ENCODE assay signal across 22 cellular contexts in the genomic region with DNA sequence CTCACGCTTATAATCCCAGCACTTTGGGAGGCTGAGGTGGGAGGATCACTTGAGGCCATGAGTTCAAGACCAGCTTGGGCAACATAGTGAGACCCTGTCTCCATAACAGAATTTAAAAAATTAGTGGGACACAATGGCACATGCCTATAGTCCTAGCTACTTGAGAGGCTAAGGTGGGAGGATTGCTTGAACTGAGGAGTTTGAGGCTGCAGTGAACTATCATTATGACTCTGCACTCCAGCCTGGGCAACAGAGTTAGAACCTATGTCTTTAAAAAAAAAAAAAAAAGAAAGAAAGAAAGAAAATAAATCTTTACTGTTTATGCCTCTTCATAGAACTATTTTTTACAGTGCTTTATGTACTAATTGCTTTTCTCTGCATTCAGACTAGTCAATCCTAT.
"Had no signal": no experiment of that assay in that cellular context is flagged by ENCODE, and none has a peak within 500 bp of the region (broad histone marks: within the 10 kb centered on the region; RNA-seq: fewer than 3 reads in every experiment).

No MANE protein-coding gene starts in this region.

- H3K27me3 Mint-ChIP-seq: naive thymus-derived CD4-positive, alpha-beta T cell had no signal

- H3K9me3 ChIP-seq: adrenal gland, body of pancreas, esophagus muscularis mucosa, heart right ventricle, SK-N-SH, thoracic aorta had no signal

- H3K9me3 Mint-ChIP-seq: activated naive CD4-positive, alpha-beta T cell treated with anti-CD3 and anti-CD28 coated beads, Interleukin-2, amount 50 U/mL, for 72 hours; naive thymus-derived CD4-positive, alpha-beta T cell; neural progenitor cell had no signal

- H3K27me3 ChIP-seq: adrenal gland, body of pancreas, esophagus muscularis mucosa, heart right ventricle, neural progenitor cell had no signal

- H2AFZ ChIP-seq: neural progenitor cell had no signal

- H3K27ac ChIP-seq: adrenal gland, body of pancreas, esophagus muscularis mucosa, neural progenitor cell, thoracic aorta had no signal

- FAIRE-seq: colon, urothelium cell line had no signal

- H3K36me3 ChIP-seq: adrenal gland, neural progenitor cell, thoracic aorta had no signal

- H3K9ac ChIP-seq: neural progenitor cell, SK-N-SH had no signal

- ATAC-seq: body of pancreas, heart right ventricle, right cardiac atrium had no signal

- H3K4me3 Mint-ChIP-seq: mesothelial cell of epicardium, neural progenitor cell had no signal

- H3K4me2 ChIP-seq: neural progenitor cell, SK-N-SH had no signal

- H3K27ac Mint-ChIP-seq: mesothelial cell of epicardium, neural progenitor cell had no signal

- H3K4me1 ChIP-seq: adrenal gland, neural progenitor cell had no signal

- DNase-seq: activated CD4-positive, CD25-positive, alpha-beta regulatory T cell treated with anti-CD3 and anti-CD28 coated beads, Interleukin-2, amount 50 U/mL, for 72 hours; activated gamma-delta T cell treated with Interleukin-2 at 50 U/mL for 16 hours; adrenal gland; aorta; body of pancreas; dermis blood vessel endothelial cell; effector CD4-positive, alpha-beta T cell; foreskin melanocyte; heart right ventricle; naive thymus-derived CD4-positive, alpha-beta T cell; posterior cingulate gyrus; right cardiac atrium; SK-N-SH; SW 1271; trophoblast cell had no signal

- H3K4me3 ChIP-seq: adrenal gland, body of pancreas, esophagus muscularis mucosa, heart right ventricle, neural progenitor cell, thoracic aorta had no signal
